1 cellular context compared by ENCODE assay signal in genomic region chr4:87019898-87020297, GRCh38.
TF ChIP-seq lines count a peak whose summit lies in the region.

No MANE protein-coding gene starts in this region.

TF ChIP-seq in WTC11, 78 proteins besides CTCF, POLR2A, EP300 and RAD21 (continued from another document):
- TF ChIP-seq USF2 (CRISPR knock-in tag; IDR thresholded peaks at IDR 0.05) (no peak), ATF6 (CRISPR knock-in tag; IDR thresholded peaks at IDR 0.05) (no peak), CREB1 (CRISPR knock-in tag; IDR thresholded peaks at IDR 0.05) (no peak), IRF1 (CRISPR knock-in tag; IDR thresholded peaks at IDR 0.05) (no peak), SMAD4 (CRISPR knock-in tag; IDR thresholded peaks at IDR 0.05) (no peak), HMGXB4 (CRISPR knock-in tag; IDR thresholded peaks at IDR 0.05) (no peak)
